In the genomic region with DNA sequence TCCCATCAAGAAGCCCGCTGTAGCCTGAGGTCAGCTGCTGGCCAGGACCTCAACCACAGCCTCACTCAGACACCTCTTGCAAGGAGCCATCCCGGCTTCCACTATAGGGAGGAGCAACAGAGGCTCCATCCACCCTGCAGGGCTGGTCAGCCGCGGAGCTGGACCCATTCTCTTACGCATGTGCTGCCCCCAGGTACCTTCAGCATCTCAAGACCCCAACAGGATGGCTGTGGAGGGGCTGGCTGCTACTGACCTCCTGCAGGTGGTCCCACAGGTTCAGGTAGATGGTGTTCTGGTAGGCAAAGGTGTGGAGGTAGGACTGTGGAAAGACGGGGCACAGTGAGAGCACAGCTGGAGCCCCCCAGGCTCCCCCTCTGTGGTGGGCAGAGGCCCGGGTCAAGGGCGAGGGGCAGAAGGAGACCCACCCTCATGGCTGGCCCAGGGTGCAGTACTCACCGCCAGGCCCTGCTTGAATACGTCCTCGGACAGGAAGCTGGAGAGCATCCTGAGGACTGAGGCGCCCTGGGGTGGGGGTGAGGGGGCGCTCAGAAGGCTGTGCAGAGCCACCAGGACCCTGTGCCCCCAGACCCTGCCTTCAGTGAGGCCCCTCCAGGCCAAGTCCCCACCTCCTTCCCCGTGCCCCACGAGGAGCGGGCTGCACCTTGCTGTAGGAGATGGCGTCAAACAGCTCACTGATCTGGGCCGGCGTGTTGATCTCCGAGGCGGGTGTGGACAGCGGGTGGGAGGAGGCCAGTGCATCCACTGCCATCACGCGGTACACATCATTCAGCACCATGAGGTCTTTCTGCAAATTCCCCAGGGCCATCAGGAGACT, we compare ENCODE assay signal across 16 cellular contexts. TPM values are rescaled to one million over a fixed set of nuclear protein-coding genes. Genes with fewer than 3 reads are reported as not detected.
"Had no signal": no experiment of that assay in that cellular context is flagged by ENCODE, and none has a peak within 500 bp of the region (broad histone marks: within the 10 kb centered on the region; RNA-seq: fewer than 3 reads in every experiment).

No MANE protein-coding gene starts in this region.

- H3K4me3 ChIP-seq: gastrocnemius medialis, stomach, testis had no signal

- H3K9me3 ChIP-seq: gastrocnemius medialis, stomach, testis had no signal

- FAIRE-seq: bronchial epithelial cell had no signal

- DNase-seq: activated CD4-positive, alpha-beta T cell treated with anti-CD3 and anti-CD28 coated beads, Interleukin-2, amount 10 ng/mL, durations not matched to agents 7 days and 5 days; activated CD8-positive, alpha-beta memory T cell treated with anti-CD3 and anti-CD28 coated beads, Interleukin-2, amount 50 U/mL, for 48 hours; anterior cingulate cortex; endodermal cell; erythroblast; gastrocnemius medialis; islet precursor cell; stomach; T-cell; T-helper 9 cell; testis had no signal

- H3K27me3 ChIP-seq: gastrocnemius medialis, testis had no signal

- H3K27ac ChIP-seq: gastrocnemius medialis, stomach, testis had no signal

- H3K36me3 ChIP-seq: gastrocnemius medialis had no signal

- H3K4me1 ChIP-seq: gastrocnemius medialis, testis had no signal

RNA-seq across cellular contexts. Expression of gene MESP2, which starts 27.1 kb away (rescaled TPM):
- total RNA-seq: activated CD4-positive, alpha-beta T cell treated with anti-CD3 and anti-CD28 coated beads, Interleukin-2, amount 10 ng/mL, durations not matched to agents 7 days and 5 days; dermis microvascular lymphatic vessel endothelial cell; gastrocnemius medialis; naive thymus-derived CD8-positive, alpha-beta T cell; progenitor cell of endocrine pancreas; stomach; T-cell; ureter had no signal
- polyA plus RNA-seq: naive thymus-derived CD8-positive, alpha-beta T cell had no signal
